In genomic region chr10:132001238-132001977, GRCh38 we compare ENCODE assay signal across 9 cellular contexts. TPM values are rescaled to one million over a fixed set of nuclear protein-coding genes. Genes with fewer than 3 reads are reported as not detected.
DNase-seq lines count a peak whose midpoint lies in the region; TF ChIP-seq lines count a peak whose summit lies in the region.
"Had no signal": no experiment of that assay in that cellular context is flagged by ENCODE, and none has a peak within 500 bp of the region (broad histone marks: within the 10 kb centered on the region; RNA-seq: fewer than 3 reads in every experiment).

No MANE protein-coding gene starts in this region.

- H3K27ac ChIP-seq in HUES6 (ENCODE audit: low read depth, low read length) (peak overlapping the region; percentile 78; the same call in 1 of the 2 replicates), WERI-Rb-1 (no peak overlapping the region; the same call in 1 of the 2 replicates)

- H3K4me3 ChIP-seq in HUES6 (ENCODE audit: low read depth, low read length), result no peak overlapping the region
- H3K4me3 ChIP-seq in WERI-Rb-1 (ENCODE audit: low read depth, low read length), result no peak overlapping the region

- peak overlapping the region; percentile 69 for H3K9ac ChIP-seq in HUES6 (ENCODE audit: low read length)

- H3K9me3 ChIP-seq in HUES6 (ENCODE audit: control insufficient read depth, insufficient read depth, low read depth, low read length) (peaks cover 11% of the 10 kb centered on the region), WERI-Rb-1 (ENCODE audit: severe bottlenecking) (no peaks in the 10 kb centered on the region)

- peak; percentile 58 for DNase-seq in EH (ENCODE audit: low read depth)
- DNase-seq in WERI-Rb-1, result peak; percentile 45
- peak; percentile 25 for DNase-seq in myocyte (ENCODE audit: low read depth)
- DNase-seq in OCI-M2 (lab: John Stamatoyannopoulos, UW; ENCODE audit: unreplicated experiment), result no peak
- DNase-seq in stimulated activated CD4-positive, alpha-beta T cell treated with anti-CD3 and anti-CD28 coated beads, Interleukin-2, amount 100 ng/mL, for 24 hours, result no peak
- DNase-seq in cerebellar nuclear complex (lab: John Stamatoyannopoulos, UW), result no peak
- DNase-seq: activated T-cell treated with anti-CD3 and anti-CD28 coated beads for 4 hours, NCI-H226 had no signal

- H3K27me3 ChIP-seq in HUES6 (ENCODE audit: control insufficient read depth, insufficient read depth, low read length) (no peaks in the 10 kb centered on the region), WERI-Rb-1 (ENCODE audit: insufficient read depth, low read depth, severe bottlenecking) (no peaks in the 10 kb centered on the region)

- H3K4me1 ChIP-seq in HUES6 (ENCODE audit: control insufficient read depth, insufficient read depth, low read length), result peaks cover 66% of the 10 kb centered on the region

- peak; percentile 65 for TF ChIP-seq CTCF in WERI-Rb-1 (IDR thresholded peaks at IDR 0.05; ENCODE audit: low read depth, low read length)

- H3K36me3 ChIP-seq in HUES6 (ENCODE audit: control insufficient read depth, insufficient read depth, low read length) (no peaks in the 10 kb centered on the region), WERI-Rb-1 (no peaks in the 10 kb centered on the region)

RNA-seq across cellular contexts. Expression of gene BNIP3, which starts 19.7 kb away (rescaled TPM):
- 149 and 197 TPM in 2 replicates for total RNA-seq in myocyte
- 101 TPM for polyA plus RNA-seq in myocyte (2012)

Comparison
In these comparisons a context has a peak if more than half of its experiments do, and no peak if none do; other contexts are left out.
1. DNase-seq: peak in EH (single experiment), WERI-Rb-1 (single experiment) and myocyte (single experiment); none in OCI-M2 (single experiment), stimulated activated CD4-positive, alpha-beta T cell treated with anti-CD3 and anti-CD28 coated beads, Interleukin-2, amount 100 ng/mL, for 24 hours (0 of 2) and cerebellar nuclear complex (0 of 2).